ENCODE assay signal across 2 cellular contexts in the genomic region with DNA sequence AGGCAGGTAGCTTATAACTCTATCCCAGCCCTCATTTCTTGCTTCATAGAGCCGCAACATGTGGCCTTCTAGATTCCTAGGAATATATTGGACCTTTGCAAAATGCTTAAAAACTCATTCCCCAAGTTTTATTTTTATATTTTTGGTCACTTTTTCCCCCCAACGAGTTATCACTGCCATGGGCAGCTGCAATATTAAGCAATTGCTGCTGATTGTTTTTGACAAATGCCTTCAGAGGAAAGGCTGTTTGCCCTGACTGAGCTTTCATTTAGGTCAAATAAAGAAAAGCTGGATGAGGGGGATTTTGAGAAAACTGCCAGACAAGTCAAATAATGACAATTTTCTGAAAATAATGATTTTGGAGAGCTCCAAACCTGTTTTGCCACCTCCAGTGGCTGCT.
TF ChIP-seq lines count a peak whose summit lies in the region.

No MANE protein-coding gene starts in this region.

TF ChIP-seq in HepG2, 621 proteins besides CTCF, POLR2A, EP300 and RAD21 (continued from another document):
- TF ChIP-seq, protein P1, sequence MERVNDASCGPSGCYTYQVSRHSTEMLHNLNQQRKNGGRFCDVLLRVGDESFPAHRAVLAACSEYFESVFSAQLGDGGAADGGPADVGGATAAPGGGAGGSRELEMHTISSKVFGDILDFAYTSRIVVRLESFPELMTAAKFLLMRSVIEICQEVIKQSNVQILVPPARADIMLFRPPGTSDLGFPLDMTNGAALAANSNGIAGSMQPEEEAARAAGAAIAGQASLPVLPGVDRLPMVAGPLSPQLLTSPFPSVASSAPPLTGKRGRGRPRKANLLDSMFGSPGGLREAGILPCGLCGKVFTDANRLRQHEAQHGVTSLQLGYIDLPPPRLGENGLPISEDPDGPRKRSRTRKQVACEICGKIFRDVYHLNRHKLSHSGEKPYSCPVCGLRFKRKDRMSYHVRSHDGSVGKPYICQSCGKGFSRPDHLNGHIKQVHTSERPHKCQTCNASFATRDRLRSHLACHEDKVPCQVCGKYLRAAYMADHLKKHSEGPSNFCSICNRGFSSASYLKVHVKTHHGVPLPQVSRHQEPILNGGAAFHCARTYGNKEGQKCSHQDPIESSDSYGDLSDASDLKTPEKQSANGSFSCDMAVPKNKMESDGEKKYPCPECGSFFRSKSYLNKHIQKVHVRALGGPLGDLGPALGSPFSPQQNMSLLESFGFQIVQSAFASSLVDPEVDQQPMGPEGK (CRISPR knock-in tag; IDR thresholded peaks at IDR 0.05) = no peak
- no peak for TF ChIP-seq FOXK2 (IDR thresholded peaks at IDR 0.05)
- peak; percentile 92; the same call in 1 of the 2 replicates for TF ChIP-seq ZNF432 (CRISPR knock-in tag; IDR thresholded peaks at IDR 0.05; ENCODE audit: borderline replicate concordance)

TF ChIP-seq in HEK293, 187 proteins besides CTCF, POLR2A, EP300 and RAD21 (continued from another document):
- TF ChIP-seq, protein P2, sequence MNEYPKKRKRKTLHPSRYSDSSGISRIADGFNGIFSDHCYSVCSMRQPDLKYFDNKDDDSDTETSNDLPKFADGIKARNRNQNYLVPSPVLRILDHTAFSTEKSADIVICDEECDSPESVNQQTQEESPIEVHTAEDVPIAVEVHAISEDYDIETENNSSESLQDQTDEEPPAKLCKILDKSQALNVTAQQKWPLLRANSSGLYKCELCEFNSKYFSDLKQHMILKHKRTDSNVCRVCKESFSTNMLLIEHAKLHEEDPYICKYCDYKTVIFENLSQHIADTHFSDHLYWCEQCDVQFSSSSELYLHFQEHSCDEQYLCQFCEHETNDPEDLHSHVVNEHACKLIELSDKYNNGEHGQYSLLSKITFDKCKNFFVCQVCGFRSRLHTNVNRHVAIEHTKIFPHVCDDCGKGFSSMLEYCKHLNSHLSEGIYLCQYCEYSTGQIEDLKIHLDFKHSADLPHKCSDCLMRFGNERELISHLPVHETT (tag by site-specific recombination; IDR thresholded peaks at IDR 0.05) = no peak
